16 cellular contexts compared by ENCODE assay signal in the genomic region with DNA sequence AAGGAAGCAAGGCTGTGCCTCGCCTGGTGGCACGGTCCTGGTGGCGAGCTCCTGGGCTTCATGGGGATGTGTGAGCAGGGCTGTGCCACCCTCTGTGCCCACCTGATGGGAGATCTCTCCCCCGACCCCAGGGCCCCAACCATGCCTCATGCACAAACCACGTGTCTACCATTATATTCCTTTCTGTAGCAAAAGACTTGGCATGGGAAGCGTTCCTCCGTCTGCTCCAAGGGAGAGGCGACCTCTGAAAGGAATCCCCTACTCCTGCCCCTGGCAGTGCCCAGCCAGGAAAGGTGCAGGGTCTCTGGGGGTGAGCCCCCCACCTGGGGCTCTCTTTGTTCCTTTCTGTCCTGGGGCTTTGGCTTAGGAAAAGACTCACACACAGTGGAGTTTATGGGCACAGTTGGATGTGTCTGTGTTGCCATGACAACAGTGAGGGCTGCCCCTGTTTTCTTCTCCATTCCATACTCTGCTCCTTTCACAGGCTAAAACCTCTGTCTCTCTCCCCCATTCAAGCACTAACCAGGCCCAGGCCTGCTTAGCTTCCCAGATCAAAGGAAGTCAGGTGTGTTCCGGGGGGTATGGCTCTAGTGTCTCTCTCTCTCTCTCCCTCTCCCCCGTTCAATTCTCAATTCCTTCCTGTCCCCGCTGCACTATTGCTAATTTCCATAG. TPM values are rescaled to one million over a fixed set of nuclear protein-coding genes. Genes with fewer than 3 reads are reported as not detected.
A peak's percentile ranks its signal among the peaks of the same experiment; 100 is the strongest.
DNase-seq lines count a peak whose midpoint lies in the region; ATAC-seq and TF ChIP-seq lines count a peak whose summit lies in the region.
"Had no signal": no experiment of that assay in that cellular context is flagged by ENCODE, and none has a peak within 500 bp of the region (broad histone marks: within the 10 kb centered on the region; RNA-seq: fewer than 3 reads in every experiment).

No MANE protein-coding gene starts in this region.

- H3K9me2 ChIP-seq in DOHH2 (replicated peaks; ENCODE audit: control insufficient read depth, low read length), result no peaks in the 10 kb centered on the region

- H3K79me2 ChIP-seq in DOHH2 (ENCODE audit: control insufficient read depth, low read length), result peaks cover 47% of the 10 kb centered on the region

- DNase-seq in NCI-H1092 treated with DMSO at 0.1 percent for 48 hours (lab: John Stamatoyannopoulos, UW), result peak; percentile 61
- no peak for DNase-seq in NCI-H1092 (lab: John Stamatoyannopoulos, UW)
- DNase-seq in SK-N-DZ (ENCODE audit: low spot score), result peak; percentile 56
- DNase-seq in vagina (ENCODE audit: extremely low spot score in 2 of 2), result no peak
- DNase-seq: activated CD4-positive, alpha-beta T cell treated with anti-CD3 and anti-CD28 coated beads for 48 hours; activated T-cell treated with anti-CD3 and anti-CD28 coated beads, Interleukin-2, amount 50 U/mL, for 72 hours; Caco-2; NCI-H226; testis had no signal

- H3K4me3 ChIP-seq in DOHH2 (ENCODE audit: low read length) (peak overlapping the region; percentile 41), iPS-18a (ENCODE audit: low read length) (no peak overlapping the region), vagina (no peak overlapping the region)
- H3K4me3 ChIP-seq: HAP-1, testis had no signal

- H3K27me3 ChIP-seq in DOHH2 (ENCODE audit: control insufficient read depth, low read length), result no peaks in the 10 kb centered on the region
- peaks cover 60% of the 10 kb centered on the region for H3K27me3 ChIP-seq in iPS-18a (ENCODE audit: control insufficient read depth, insufficient read depth, low read length)
- no peaks in the 10 kb centered on the region for H3K27me3 ChIP-seq in vagina
- H3K27me3 ChIP-seq: testis had no signal

- H3K4me2 ChIP-seq in DOHH2 (ENCODE audit: low read length), result peak overlapping the region; percentile 53

- H3K4me1 ChIP-seq in DOHH2 (ENCODE audit: control insufficient read depth, low read length) (peaks cover 71% of the 10 kb centered on the region), iPS-18a (ENCODE audit: control insufficient read depth, low read depth, low read length) (peaks cover 58% of the 10 kb centered on the region), vagina (peaks cover under 1% of the 10 kb centered on the region)
- H3K4me1 ChIP-seq: Caco-2, testis had no signal

- intact Hi-C loops in vagina (cut with DNase I), result no loop called here

- no peaks in the 10 kb centered on the region for H4K20me1 ChIP-seq in DOHH2 (ENCODE audit: control insufficient read depth, insufficient read depth, low read depth, low read length)

- H3K27ac ChIP-seq in DOHH2 (ENCODE audit: low read depth, low read length) (peak overlapping the region; percentile 43), iPS-18a (ENCODE audit: low read length) (peak overlapping the region; percentile 46), vagina (no peak overlapping the region)
- H3K27ac ChIP-seq: testis had no signal

- H3K36me3 ChIP-seq in DOHH2 (ENCODE audit: control insufficient read depth, low read length) (peaks cover 18% of the 10 kb centered on the region), iPS-18a (ENCODE audit: control insufficient read depth, low read depth, low read length) (no peaks in the 10 kb centered on the region), vagina (no peaks in the 10 kb centered on the region)
- H3K36me3 ChIP-seq: HAP-1 had no signal

- peaks cover 9% of the 10 kb centered on the region for H3F3A ChIP-seq in DOHH2 (ENCODE audit: control insufficient read depth, insufficient read depth)

- no peak for TF ChIP-seq CTCF in DOHH2 (IDR thresholded peaks at IDR 0.05; ENCODE audit: low read depth, low read length, poor library complexity, severe bottlenecking)
- no peak for TF ChIP-seq CTCF in vagina (IDR thresholded peaks at IDR 0.05)

- H3K9me3 ChIP-seq in DOHH2 (ENCODE audit: control insufficient read depth, insufficient read depth, low read length) (no peaks in the 10 kb centered on the region), iPS-18a (ENCODE audit: control insufficient read depth, low read depth, low read length) (no peaks in the 10 kb centered on the region), vagina (no peaks in the 10 kb centered on the region)
- H3K9me3 ChIP-seq: Caco-2, HAP-1, testis had no signal

- TF ChIP-seq POLR2A in vagina (IDR thresholded peaks at IDR 0.05), result no peak

- ATAC-seq in HG02870 (IDR thresholded peaks at IDR 0.05; ENCODE audit: unreplicated experiment) (no peak), HG02973 (IDR thresholded peaks at IDR 0.05; ENCODE audit: unreplicated experiment) (no peak)
- ATAC-seq: activated T-cell treated with anti-CD3 and anti-CD28 coated beads, Interleukin-2, amount 50 U/mL, for 72 hours had no signal

- H3K9ac ChIP-seq in iPS-18a (ENCODE audit: low read length), result peak overlapping the region; percentile 43

RNA-seq across cellular contexts. Expression of gene LRRN2, which starts 21.4 kb away (rescaled TPM):
- polyA plus RNA-seq in SK-N-DZ (2014; cell fraction: cytosol; rRNA removed), result 1.8 and 2.0 TPM in 2 replicates
- 1.6 and 2.1 TPM in 2 replicates for polyA plus RNA-seq in SK-N-DZ (2014; cell fraction: nucleus; rRNA removed)
- 3.4 TPM for total RNA-seq in vagina
- total RNA-seq: activated T-cell treated with anti-CD3 and anti-CD28 coated beads, Interleukin-2, amount 50 U/mL, for 72 hours; Caco-2; pulmonary artery endothelial cell; RPMI7951 had no signal

Comparison
In these comparisons a context has a peak if more than half of its experiments do, and no peak if none do; other contexts are left out.
1. DNase-seq: peak in NCI-H1092 treated with DMSO at 0.1 percent for 48 hours (single experiment) and SK-N-DZ (single experiment); none in NCI-H1092 (single experiment) and vagina (0 of 2).